8 cellular contexts compared by ENCODE assay signal in the genomic region with DNA sequence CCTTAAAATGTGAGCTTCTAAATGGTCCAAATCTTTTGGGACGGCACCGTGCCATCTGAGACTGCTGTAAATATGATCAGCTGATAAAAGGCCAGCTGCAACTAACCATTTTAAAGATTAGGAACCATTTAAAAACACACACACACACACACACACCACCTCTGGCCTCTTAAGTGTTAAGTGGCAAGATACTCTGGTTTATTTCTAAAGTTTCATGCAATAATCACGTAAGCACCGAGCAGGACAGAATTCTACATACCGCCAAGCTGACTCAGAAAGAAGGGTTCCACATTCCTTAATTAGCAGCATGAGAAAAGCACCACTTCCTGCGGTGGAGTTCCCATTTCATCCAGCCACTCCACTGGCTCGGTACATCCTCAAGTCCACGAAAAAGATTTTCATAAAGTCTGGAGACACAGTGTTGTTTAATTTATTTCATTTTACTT. TPM values are rescaled to one million over a fixed set of nuclear protein-coding genes. Genes with fewer than 3 reads are reported as not detected.
DNase-seq lines count a peak whose midpoint lies in the region; TF ChIP-seq lines count a peak whose summit lies in the region.

No MANE protein-coding gene starts in this region.

- peak overlapping the region; percentile 52 for H3K27ac Mint-ChIP-seq in Calu3 (ENCODE audit: unreplicated experiment)
- peak overlapping the region; percentile 65 for H3K27ac Mint-ChIP-seq in progenitor cell of endocrine pancreas
- H3K27ac Mint-ChIP-seq in activated CD4-positive, alpha-beta memory T cell treated with anti-CD3 and anti-CD28 coated beads, Interleukin-2, amount 10 ng/mL, durations not matched to agents 7 days and 5 days = no peak overlapping the region

- intact Hi-C loops in Calu3 (cut with micrococcal nuclease; ENCODE audit: unreplicated experiment) = no loop called here

- no peaks in the 10 kb centered on the region for H3K36me3 ChIP-seq in H7 (replicated peaks; ENCODE audit: control insufficient read depth, insufficient read depth, low read length)

- no TSS peak for BruUV-seq in Calu3 (replicated peaks; lab: Mats Ljungman, UMichigan)

- DNase-seq in Calu3 (peak; percentile 35), H7 (peak; percentile 37), RKO (ENCODE audit: low spot score) (peak; percentile 88), fibroblast of peridontal ligament (ENCODE audit: extremely low read depth) (peak; percentile 99), progenitor cell of endocrine pancreas (ENCODE audit: low spot score, unreplicated experiment) (no peak), AML-193 (lab: John Stamatoyannopoulos, UW) (no peak), occipital lobe (lab: John Stamatoyannopoulos, UW) (no peak)
- no peak for DNase-seq in activated CD4-positive, alpha-beta memory T cell treated with anti-CD3 and anti-CD28 coated beads, Interleukin-2, amount 10 ng/mL, durations not matched to agents 7 days and 5 days

- H3K4me1 Mint-ChIP-seq in Calu3 (ENCODE audit: low read depth, unreplicated experiment) (peaks cover 33% of the 10 kb centered on the region), progenitor cell of endocrine pancreas (ENCODE audit: low read depth) (peaks cover 18% of the 10 kb centered on the region)
- peaks cover 32% of the 10 kb centered on the region for H3K4me1 Mint-ChIP-seq in activated CD4-positive, alpha-beta memory T cell treated with anti-CD3 and anti-CD28 coated beads, Interleukin-2, amount 10 ng/mL, durations not matched to agents 7 days and 5 days

- H3K36me3 Mint-ChIP-seq in Calu3 (ENCODE audit: insufficient read depth, unreplicated experiment) (peaks cover 4% of the 10 kb centered on the region), progenitor cell of endocrine pancreas (ENCODE audit: insufficient read depth) (no peaks in the 10 kb centered on the region)
- H3K36me3 Mint-ChIP-seq in activated CD4-positive, alpha-beta memory T cell treated with anti-CD3 and anti-CD28 coated beads, Interleukin-2, amount 10 ng/mL, durations not matched to agents 7 days and 5 days (ENCODE audit: low read depth) = peaks cover 7% of the 10 kb centered on the region

- TF ChIP-seq CTCF in Calu3 (IDR thresholded peaks at IDR 0.05; ENCODE audit: unreplicated experiment) (no peak), progenitor cell of endocrine pancreas (IDR thresholded peaks at IDR 0.05; ENCODE audit: unreplicated experiment) (no peak)

- no peaks in the 10 kb centered on the region for H3K9me3 Mint-ChIP-seq in Calu3 (ENCODE audit: low read depth, unreplicated experiment)
- H3K9me3 Mint-ChIP-seq in progenitor cell of endocrine pancreas (ENCODE audit: low read depth) = no peaks in the 10 kb centered on the region
- no peaks in the 10 kb centered on the region for H3K9me3 Mint-ChIP-seq in activated CD4-positive, alpha-beta memory T cell treated with anti-CD3 and anti-CD28 coated beads, Interleukin-2, amount 10 ng/mL, durations not matched to agents 7 days and 5 days

- CTCF ChIA-PET in Calu3 (lab: Charles Lee) = interaction anchor here (0.6 to 1.3 kb wide), 5 partner anchors 12 to 768 kb away, joined by 3 to 6 read pairs (median 3); no protein-coding TSS in a partner anchor
- CTCF ChIA-PET in activated CD4-positive, alpha-beta memory T cell treated with anti-CD3 and anti-CD28 coated beads, Interleukin-2, amount 10 ng/mL, durations not matched to agents 7 days and 5 days (lab: Charles Lee) = interaction anchor here (0.5 to 3.0 kb wide), 5 partner anchors 11 to 261 kb away, joined by 3 to 26 read pairs (median 4); no protein-coding TSS in a partner anchor

- H3K4me3 Mint-ChIP-seq in Calu3 (ENCODE audit: low read depth, unreplicated experiment) (peak overlapping the region; percentile 28), progenitor cell of endocrine pancreas (ENCODE audit: low read depth) (no peak overlapping the region)
- no peak overlapping the region for H3K4me3 Mint-ChIP-seq in activated CD4-positive, alpha-beta memory T cell treated with anti-CD3 and anti-CD28 coated beads, Interleukin-2, amount 10 ng/mL, durations not matched to agents 7 days and 5 days

- no peaks in the 10 kb centered on the region for H3K27me3 ChIP-seq in H7 (ENCODE audit: control insufficient read depth, insufficient read depth, low read length)

- H3K4me3 ChIP-seq in H7 (ENCODE audit: insufficient read depth, low read depth, low read length) = no peak overlapping the region

- POLR2A ChIA-PET in activated CD4-positive, alpha-beta memory T cell treated with anti-CD3 and anti-CD28 coated beads, Interleukin-2, amount 10 ng/mL, durations not matched to agents 7 days and 5 days (lab: Charles Lee) = interaction anchor here (0.9 to 4.9 kb wide), 5 partner anchors 11 to 305 kb away, joined by 3 to 115 read pairs (median 4); no protein-coding TSS in a partner anchor

- H3K27me3 Mint-ChIP-seq in Calu3 (ENCODE audit: unreplicated experiment) (no peaks in the 10 kb centered on the region), progenitor cell of endocrine pancreas (no peaks in the 10 kb centered on the region)
- no peaks in the 10 kb centered on the region for H3K27me3 Mint-ChIP-seq in activated CD4-positive, alpha-beta memory T cell treated with anti-CD3 and anti-CD28 coated beads, Interleukin-2, amount 10 ng/mL, durations not matched to agents 7 days and 5 days

RNA-seq across cellular contexts. Expression of a gene that starts 17.8 kb away (rescaled TPM):
- 87.3 and 95.6 TPM in 2 replicates for total RNA-seq in Calu3 (2022)
- 31.4 and 44.0 TPM in 2 replicates for total RNA-seq in H7 (2014; rRNA removed; shearing (Covaris generic))
- 68.4 and 76.3 TPM in 2 replicates for total RNA-seq in progenitor cell of endocrine pancreas
- 10 to 100 TPM; 89.5 to 90.4 TPM for total RNA-seq in activated CD4-positive, alpha-beta memory T cell treated with anti-CD3 and anti-CD28 coated beads, Interleukin-2, amount 10 ng/mL, durations not matched to agents 7 days and 5 days
- total RNA-seq in occipital lobe = 7.3 TPM

Comparison
In these comparisons a context has a peak if more than half of its experiments do, and no peak if none do; other contexts are left out.
1. DNase-seq: peak in Calu3 (single experiment), H7 (single experiment), RKO (single experiment) and fibroblast of peridontal ligament (single experiment); none in progenitor cell of endocrine pancreas (single experiment), AML-193 (0 of 2), activated CD4-positive, alpha-beta memory T cell treated with anti-CD3 and anti-CD28 coated beads, Interleukin-2, amount 10 ng/mL, durations not matched to agents 7 days and 5 days (single experiment) and occipital lobe (single experiment).